In the genomic region with DNA sequence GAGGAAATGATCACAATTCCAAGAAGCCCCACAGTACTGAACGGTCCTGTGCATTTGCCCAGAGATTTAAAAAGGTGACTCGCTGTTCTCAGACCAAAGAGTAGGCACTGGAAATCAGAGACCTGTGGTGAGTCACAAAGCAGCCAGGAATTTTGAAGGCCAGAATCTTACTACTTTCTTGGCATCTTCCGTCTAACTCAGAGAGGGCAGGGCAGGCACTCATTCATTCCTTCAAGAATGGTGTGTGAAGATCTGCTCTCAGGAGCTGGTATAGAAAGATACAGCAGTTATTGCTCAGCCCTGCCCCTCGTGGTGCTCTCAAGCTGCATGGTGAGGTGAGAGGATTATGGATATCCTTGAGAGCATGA, we compare ENCODE assay signal across 1 cellular context.
TF ChIP-seq lines count a peak whose summit lies in the region.

No MANE protein-coding gene starts in this region.

TF ChIP-seq in HEK293, 187 proteins besides CTCF, POLR2A, EP300 and RAD21 (continued from another document):
- TF ChIP-seq, protein P1, sequence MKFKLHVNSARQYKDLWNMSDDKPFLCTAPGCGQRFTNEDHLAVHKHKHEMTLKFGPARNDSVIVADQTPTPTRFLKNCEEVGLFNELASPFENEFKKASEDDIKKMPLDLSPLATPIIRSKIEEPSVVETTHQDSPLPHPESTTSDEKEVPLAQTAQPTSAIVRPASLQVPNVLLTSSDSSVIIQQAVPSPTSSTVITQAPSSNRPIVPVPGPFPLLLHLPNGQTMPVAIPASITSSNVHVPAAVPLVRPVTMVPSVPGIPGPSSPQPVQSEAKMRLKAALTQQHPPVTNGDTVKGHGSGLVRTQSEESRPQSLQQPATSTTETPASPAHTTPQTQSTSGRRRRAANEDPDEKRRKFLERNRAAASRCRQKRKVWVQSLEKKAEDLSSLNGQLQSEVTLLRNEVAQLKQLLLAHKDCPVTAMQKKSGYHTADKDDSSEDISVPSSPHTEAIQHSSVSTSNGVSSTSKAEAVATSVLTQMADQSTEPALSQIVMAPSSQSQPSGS (tag by site-specific recombination; IDR thresholded peaks at IDR 0.05; ENCODE audit: low read depth), result no peak
- no peak for TF ChIP-seq SETDB1 (IDR thresholded peaks at IDR 0.05; ENCODE audit: insufficient read length, low read length)
- TF ChIP-seq ZSCAN23 (tag by site-specific recombination; IDR thresholded peaks at IDR 0.05), result no peak
- no peak for TF ChIP-seq TCF7L2 (IDR thresholded peaks at IDR 0.05; ENCODE audit: borderline replicate concordance, low read depth, low read length)
- TF ChIP-seq ZNF629 (tag by site-specific recombination; IDR thresholded peaks at IDR 0.05), result no peak
- TF ChIP-seq SP7 (tag by site-specific recombination; IDR thresholded peaks at IDR 0.05), result 0 out of 2 replicates have a peak, but pooled peaks have one; percentile 10
- TF ChIP-seq, protein P2, sequence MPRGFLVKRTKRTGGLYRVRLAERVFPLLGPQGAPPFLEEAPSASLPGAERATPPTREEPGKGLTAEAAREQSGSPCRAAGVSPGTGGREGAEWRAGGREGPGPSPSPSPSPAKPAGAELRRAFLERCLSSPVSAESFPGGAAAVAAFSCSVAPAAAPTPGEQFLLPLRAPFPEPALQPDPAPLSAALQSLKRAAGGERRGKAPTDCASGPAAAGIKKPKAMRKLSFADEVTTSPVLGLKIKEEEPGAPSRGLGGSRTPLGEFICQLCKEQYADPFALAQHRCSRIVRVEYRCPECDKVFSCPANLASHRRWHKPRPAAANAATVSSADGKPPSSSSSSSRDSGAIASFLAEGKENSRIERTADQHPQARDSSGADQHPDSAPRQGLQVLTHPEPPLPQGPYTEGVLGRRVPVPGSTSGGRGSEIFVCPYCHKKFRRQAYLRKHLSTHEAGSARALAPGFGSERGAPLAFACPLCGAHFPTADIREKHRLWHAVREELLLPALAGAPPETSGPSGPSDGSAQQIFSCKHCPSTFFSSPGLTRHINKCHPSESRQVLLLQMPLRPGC (tag by site-specific recombination; IDR thresholded peaks at IDR 0.05), result no peak
- TF ChIP-seq, protein P3, sequence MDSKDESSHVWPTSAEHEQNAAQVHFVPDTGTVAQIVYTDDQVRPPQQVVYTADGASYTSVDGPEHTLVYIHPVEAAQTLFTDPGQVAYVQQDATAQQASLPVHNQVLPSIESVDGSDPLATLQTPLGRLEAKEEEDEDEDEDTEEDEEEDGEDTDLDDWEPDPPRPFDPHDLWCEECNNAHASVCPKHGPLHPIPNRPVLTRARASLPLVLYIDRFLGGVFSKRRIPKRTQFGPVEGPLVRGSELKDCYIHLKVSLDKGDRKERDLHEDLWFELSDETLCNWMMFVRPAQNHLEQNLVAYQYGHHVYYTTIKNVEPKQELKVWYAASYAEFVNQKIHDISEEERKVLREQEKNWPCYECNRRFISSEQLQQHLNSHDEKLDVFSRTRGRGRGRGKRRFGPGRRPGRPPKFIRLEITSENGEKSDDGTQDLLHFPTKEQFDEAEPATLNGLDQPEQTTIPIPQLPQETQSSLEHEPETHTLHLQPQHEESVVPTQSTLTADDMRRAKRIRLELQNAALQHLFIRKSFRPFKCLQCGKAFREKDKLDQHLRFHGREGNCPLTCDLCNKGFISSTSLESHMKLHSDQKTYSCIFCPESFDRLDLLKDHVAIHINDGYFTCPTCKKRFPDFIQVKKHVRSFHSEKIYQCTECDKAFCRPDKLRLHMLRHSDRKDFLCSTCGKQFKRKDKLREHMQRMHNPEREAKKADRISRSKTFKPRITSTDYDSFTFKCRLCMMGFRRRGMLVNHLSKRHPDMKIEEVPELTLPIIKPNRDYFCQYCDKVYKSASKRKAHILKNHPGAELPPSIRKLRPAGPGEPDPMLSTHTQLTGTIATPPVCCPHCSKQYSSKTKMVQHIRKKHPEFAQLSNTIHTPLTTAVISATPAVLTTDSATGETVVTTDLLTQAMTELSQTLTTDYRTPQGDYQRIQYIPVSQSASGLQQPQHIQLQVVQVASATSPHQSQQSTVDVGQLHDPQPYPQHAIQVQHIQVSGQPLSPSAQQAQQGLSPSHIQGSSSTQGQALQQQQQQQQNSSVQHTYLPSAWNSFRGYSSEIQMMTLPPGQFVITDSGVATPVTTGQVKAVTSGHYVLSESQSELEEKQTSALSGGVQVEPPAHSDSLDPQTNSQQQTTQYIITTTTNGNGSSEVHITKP (tag by site-specific recombination; IDR thresholded peaks at IDR 0.05), result no peak
- TF ChIP-seq ZIC2 (tag by site-specific recombination; IDR thresholded peaks at IDR 0.05), result 0 out of 2 replicates have a peak, but pooled peaks have one; percentile 1
- TF ChIP-seq ZNF169 (tag by site-specific recombination; IDR thresholded peaks at IDR 0.05), result no peak
- TF ChIP-seq BCL11A (tag by site-specific recombination; IDR thresholded peaks at IDR 0.05; ENCODE audit: low read depth), result no peak
- TF ChIP-seq ZNF670 (tag by site-specific recombination; IDR thresholded peaks at IDR 0.05; ENCODE audit: low read depth), result no peak
- TF ChIP-seq, protein P4, sequence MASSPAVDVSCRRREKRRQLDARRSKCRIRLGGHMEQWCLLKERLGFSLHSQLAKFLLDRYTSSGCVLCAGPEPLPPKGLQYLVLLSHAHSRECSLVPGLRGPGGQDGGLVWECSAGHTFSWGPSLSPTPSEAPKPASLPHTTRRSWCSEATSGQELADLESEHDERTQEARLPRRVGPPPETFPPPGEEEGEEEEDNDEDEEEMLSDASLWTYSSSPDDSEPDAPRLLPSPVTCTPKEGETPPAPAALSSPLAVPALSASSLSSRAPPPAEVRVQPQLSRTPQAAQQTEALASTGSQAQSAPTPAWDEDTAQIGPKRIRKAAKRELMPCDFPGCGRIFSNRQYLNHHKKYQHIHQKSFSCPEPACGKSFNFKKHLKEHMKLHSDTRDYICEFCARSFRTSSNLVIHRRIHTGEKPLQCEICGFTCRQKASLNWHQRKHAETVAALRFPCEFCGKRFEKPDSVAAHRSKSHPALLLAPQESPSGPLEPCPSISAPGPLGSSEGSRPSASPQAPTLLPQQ (tag by site-specific recombination; IDR thresholded peaks at IDR 0.05), result no peak
- TF ChIP-seq, protein P5, sequence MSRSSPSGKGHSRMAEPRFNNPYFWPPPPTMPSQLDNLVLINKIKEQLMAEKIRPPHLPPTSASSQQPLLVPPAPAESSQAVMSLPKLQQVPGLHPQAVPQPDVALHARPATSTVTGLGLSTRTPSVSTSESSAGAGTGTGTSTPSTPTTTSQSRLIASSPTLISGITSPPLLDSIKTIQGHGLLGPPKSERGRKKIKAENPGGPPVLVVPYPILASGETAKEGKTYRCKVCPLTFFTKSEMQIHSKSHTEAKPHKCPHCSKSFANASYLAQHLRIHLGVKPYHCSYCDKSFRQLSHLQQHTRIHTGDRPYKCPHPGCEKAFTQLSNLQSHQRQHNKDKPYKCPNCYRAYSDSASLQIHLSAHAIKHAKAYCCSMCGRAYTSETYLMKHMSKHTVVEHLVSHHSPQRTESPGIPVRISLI (tag by site-specific recombination; IDR thresholded peaks at IDR 0.05), result no peak
- TF ChIP-seq, protein P6, sequence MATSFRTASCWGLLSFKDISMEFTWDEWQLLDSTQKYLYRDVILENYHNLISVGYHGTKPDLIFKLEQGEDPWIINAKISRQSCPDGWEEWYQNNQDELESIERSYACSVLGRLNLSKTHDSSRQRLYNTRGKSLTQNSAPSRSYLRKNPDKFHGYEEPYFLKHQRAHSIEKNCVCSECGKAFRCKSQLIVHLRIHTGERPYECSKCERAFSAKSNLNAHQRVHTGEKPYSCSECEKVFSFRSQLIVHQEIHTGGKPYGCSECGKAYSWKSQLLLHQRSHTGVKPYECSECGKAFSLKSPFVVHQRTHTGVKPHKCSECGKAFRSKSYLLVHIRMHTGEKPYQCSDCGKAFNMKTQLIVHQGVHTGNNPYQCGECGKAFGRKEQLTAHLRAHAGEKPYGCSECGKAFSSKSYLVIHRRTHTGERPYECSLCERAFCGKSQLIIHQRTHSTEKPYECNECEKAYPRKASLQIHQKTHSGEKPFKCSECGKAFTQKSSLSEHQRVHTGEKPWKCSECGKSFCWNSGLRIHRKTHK (tag by site-specific recombination; IDR thresholded peaks at IDR 0.05), result no peak
- TF ChIP-seq ZNF658 (tag by site-specific recombination; IDR thresholded peaks at IDR 0.05), result no peak
- no peak for TF ChIP-seq ZNF19 (tag by site-specific recombination; IDR thresholded peaks at IDR 0.05; ENCODE audit: low read depth)
- TF ChIP-seq SP3 (tag by site-specific recombination; IDR thresholded peaks at IDR 0.05), result no peak
- TF ChIP-seq ZNF768 (tag by site-specific recombination; IDR thresholded peaks at IDR 0.05), result 0 out of 2 replicates have a peak, but pooled peaks have one; percentile 26
- no peak for TF ChIP-seq ZNF777 (tag by site-specific recombination; IDR thresholded peaks at IDR 0.05; ENCODE audit: borderline replicate concordance)
- TF ChIP-seq GFI1B (tag by site-specific recombination; IDR thresholded peaks at IDR 0.05), result 0 out of 2 replicates have a peak, but pooled peaks have one; percentile 24
- TF ChIP-seq KLF9 (tag by site-specific recombination; IDR thresholded peaks at IDR 0.05; ENCODE audit: low read depth), result no peak
- TF ChIP-seq ZNF121 (tag by site-specific recombination; IDR thresholded peaks at IDR 0.05), result no peak
- TF ChIP-seq ZNF585B (tag by site-specific recombination; IDR thresholded peaks at IDR 0.05), result no peak
- TF ChIP-seq, protein P7, sequence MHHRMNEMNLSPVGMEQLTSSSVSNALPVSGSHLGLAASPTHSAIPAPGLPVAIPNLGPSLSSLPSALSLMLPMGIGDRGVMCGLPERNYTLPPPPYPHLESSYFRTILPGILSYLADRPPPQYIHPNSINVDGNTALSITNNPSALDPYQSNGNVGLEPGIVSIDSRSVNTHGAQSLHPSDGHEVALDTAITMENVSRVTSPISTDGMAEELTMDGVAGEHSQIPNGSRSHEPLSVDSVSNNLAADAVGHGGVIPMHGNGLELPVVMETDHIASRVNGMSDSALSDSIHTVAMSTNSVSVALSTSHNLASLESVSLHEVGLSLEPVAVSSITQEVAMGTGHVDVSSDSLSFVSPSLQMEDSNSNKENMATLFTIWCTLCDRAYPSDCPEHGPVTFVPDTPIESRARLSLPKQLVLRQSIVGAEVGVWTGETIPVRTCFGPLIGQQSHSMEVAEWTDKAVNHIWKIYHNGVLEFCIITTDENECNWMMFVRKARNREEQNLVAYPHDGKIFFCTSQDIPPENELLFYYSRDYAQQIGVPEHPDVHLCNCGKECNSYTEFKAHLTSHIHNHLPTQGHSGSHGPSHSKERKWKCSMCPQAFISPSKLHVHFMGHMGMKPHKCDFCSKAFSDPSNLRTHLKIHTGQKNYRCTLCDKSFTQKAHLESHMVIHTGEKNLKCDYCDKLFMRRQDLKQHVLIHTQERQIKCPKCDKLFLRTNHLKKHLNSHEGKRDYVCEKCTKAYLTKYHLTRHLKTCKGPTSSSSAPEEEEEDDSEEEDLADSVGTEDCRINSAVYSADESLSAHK (tag by site-specific recombination; IDR thresholded peaks at IDR 0.05), result no peak
- no peak for TF ChIP-seq ZNF621 (tag by site-specific recombination; IDR thresholded peaks at IDR 0.05)
- no peak for TF ChIP-seq YY1 (tag by site-specific recombination; IDR thresholded peaks at IDR 0.05)
- TF ChIP-seq ZNF324 (tag by site-specific recombination; IDR thresholded peaks at IDR 0.05), result no peak
- TF ChIP-seq HOXA7 (CRISPR knock-in tag; IDR thresholded peaks at IDR 0.05; ENCODE audit: borderline replicate concordance), result no peak
- no peak for TF ChIP-seq EGR2 (tag by site-specific recombination; IDR thresholded peaks at IDR 0.05; ENCODE audit: low read depth)
- no peak for TF ChIP-seq ZNF555 (tag by site-specific recombination; conservative IDR thresholded peaks at IDR 0.05)
- TF ChIP-seq ZNF223 (tag by site-specific recombination; IDR thresholded peaks at IDR 0.05), result no peak
